In genomic region chr1:42280841-42281240, GRCh38 we compare ENCODE assay signal across 14 cellular contexts.
A peak's percentile ranks its signal among the peaks of the same experiment; 100 is the strongest.
DNase-seq lines count a peak whose midpoint lies in the region; ATAC-seq lines count a peak whose summit lies in the region.
"Had no signal": no experiment of that assay in that cellular context is flagged by ENCODE, and none has a peak within 500 bp of the region (broad histone marks: within the 10 kb centered on the region; RNA-seq: fewer than 3 reads in every experiment).

No MANE protein-coding gene starts in this region.

- peak overlapping the region; percentile 12 for H3K4me3 Mint-ChIP-seq in activated naive CD4-positive, alpha-beta T cell treated with anti-CD3 and anti-CD28 coated beads, Interleukin-2, amount 50 U/mL, for 24 hours
- no peak overlapping the region for H3K4me3 Mint-ChIP-seq in memory B cell
- H3K4me3 Mint-ChIP-seq: CD4-positive, alpha-beta T cell had no signal

- H3K4me1 Mint-ChIP-seq in activated naive CD4-positive, alpha-beta T cell treated with anti-CD3 and anti-CD28 coated beads, Interleukin-2, amount 50 U/mL, for 24 hours = peaks cover 73% of the 10 kb centered on the region
- H3K4me1 Mint-ChIP-seq in memory B cell = peaks cover 24% of the 10 kb centered on the region

- peaks cover 5% of the 10 kb centered on the region for H3K36me3 Mint-ChIP-seq in activated naive CD4-positive, alpha-beta T cell treated with anti-CD3 and anti-CD28 coated beads, Interleukin-2, amount 50 U/mL, for 24 hours
- H3K36me3 Mint-ChIP-seq in memory B cell = peaks cover 18% of the 10 kb centered on the region

- H3K27ac Mint-ChIP-seq in activated naive CD4-positive, alpha-beta T cell treated with anti-CD3 and anti-CD28 coated beads, Interleukin-2, amount 50 U/mL, for 24 hours = no peak overlapping the region
- H3K27ac Mint-ChIP-seq in memory B cell = peak overlapping the region; percentile 1
- H3K27ac Mint-ChIP-seq: CD4-positive, alpha-beta T cell had no signal

- DNase-seq in activated naive CD4-positive, alpha-beta T cell treated with anti-CD3 and anti-CD28 coated beads, Interleukin-2, amount 50 U/mL, for 16 hours = no peak
- DNase-seq in NCI-H69 (lab: John Stamatoyannopoulos, UW) (peak; percentile 3), cerebellar cortex (ENCODE audit: low spot score) (peak; percentile 75), memory B cell (ENCODE audit: low spot score in 2 of 2) (no peak), NCI-H2227 (lab: John Stamatoyannopoulos, UW; ENCODE audit: unreplicated experiment) (no peak)
- DNase-seq: AML-193; Caco-2; CD4-positive, alpha-beta T cell; GDM1; IMR-90 had no signal

- no peaks in the 10 kb centered on the region for H3K27me3 Mint-ChIP-seq in activated naive CD4-positive, alpha-beta T cell treated with anti-CD3 and anti-CD28 coated beads, Interleukin-2, amount 50 U/mL, for 24 hours
- H3K27me3 Mint-ChIP-seq in memory B cell = no peaks in the 10 kb centered on the region
- H3K27me3 Mint-ChIP-seq: CD4-positive, alpha-beta T cell had no signal

- no peaks in the 10 kb centered on the region for H3K9me3 Mint-ChIP-seq in activated naive CD4-positive, alpha-beta T cell treated with anti-CD3 and anti-CD28 coated beads, Interleukin-2, amount 50 U/mL, for 24 hours
- no peaks in the 10 kb centered on the region for H3K9me3 Mint-ChIP-seq in memory B cell
- H3K9me3 Mint-ChIP-seq: CD4-positive, alpha-beta T cell had no signal

- ATAC-seq in memory B cell (ENCODE audit: low read depth) (no peak), GM18498 (IDR thresholded peaks at IDR 0.05; ENCODE audit: unreplicated experiment) (no peak), HG02623 (IDR thresholded peaks at IDR 0.05; ENCODE audit: unreplicated experiment) (no peak)
- ATAC-seq: A549 had no signal

Comparison
In these comparisons a context has a peak if more than half of its experiments do, and no peak if none do; other contexts are left out.
1. DNase-seq: peak in NCI-H69 (single experiment) and cerebellar cortex (single experiment); none in activated naive CD4-positive, alpha-beta T cell treated with anti-CD3 and anti-CD28 coated beads, Interleukin-2, amount 50 U/mL, for 16 hours (single experiment), memory B cell (0 of 2) and NCI-H2227 (single experiment).